28 cellular contexts compared by ENCODE assay signal in the genomic region with DNA sequence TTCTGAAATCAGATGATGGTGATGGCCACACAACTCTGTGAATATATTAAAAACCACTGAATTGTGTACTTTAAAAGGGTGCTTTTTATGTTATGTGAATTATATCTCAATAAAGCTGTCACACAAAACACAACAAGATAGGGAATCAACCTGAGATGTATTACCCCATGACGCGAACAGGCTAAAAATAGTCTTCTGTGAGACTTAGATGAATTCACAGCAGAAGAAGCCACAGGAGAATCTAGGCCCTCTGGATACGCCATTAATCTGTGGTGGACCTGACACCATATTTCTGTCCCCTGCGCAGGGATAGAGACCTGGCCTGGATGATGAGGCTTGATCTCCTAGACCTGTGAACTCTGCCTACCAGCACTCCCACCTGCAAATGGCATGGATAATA.
"Had no signal": no experiment of that assay in that cellular context is flagged by ENCODE, and none has a peak within 500 bp of the region (broad histone marks: within the 10 kb centered on the region; RNA-seq: fewer than 3 reads in every experiment).

No MANE protein-coding gene starts in this region.

- H3K4me2 ChIP-seq: hepatocyte had no signal

- H3K27me3 ChIP-seq: gastroesophageal sphincter, heart left ventricle, hepatocyte, pancreas, right lobe of liver, tibial nerve, upper lobe of left lung had no signal

- H3K9me3 ChIP-seq: gastroesophageal sphincter, heart left ventricle, lower lobe of right lung, mucosa of descending colon, neutrophil, pancreas, right lobe of liver, thoracic aorta, tibial nerve, upper lobe of left lung had no signal

- DNase-seq: cortex of kidney; foreskin keratinocyte; heart left ventricle; kidney; left ventricle myocardium superior; lower lobe of right lung; mucosa of descending colon; naive B cell; pancreas; right lobe of liver; small intestine; stimulated activated CD4-positive, alpha-beta T cell treated with anti-CD3 and anti-CD28 coated beads, Interleukin-15, amount 100 ng/mL, for 24 hours; stimulated activated CD4-positive, alpha-beta T cell treated with anti-CD3 and anti-CD28 coated beads, Interleukin-2, amount 100 ng/mL, for 48 hours; stimulated activated naive B cell treated with anti-CD40 and anti-IgM and Interleukin-4, amounts not matched to agents 10 μg/mL and 1 μg/mL and 100 μg/mL, for 72 hours; upper lobe of left lung had no signal

- H3K9me3 Mint-ChIP-seq: memory B cell; naive B cell; natural killer cell treated with Interleukin-12 subunit alpha and Interleukin-12 subunit beta and Interleukin-15 and Interleukin-18, amount 100 ng/mL, for 72 hours; neural crest cell; stimulated activated naive B cell treated with anti-CD40 and anti-IgM and Interleukin-4, amounts not matched to agents 10 μg/mL and 1 μg/mL and 100 μg/mL, for 72 hours; stimulated activated naive CD8-positive, alpha-beta T cell treated with anti-CD3 and anti-CD28 coated beads, Interleukin-15, Interleukin-2, amounts not matched to agents 100 ng/mL and 50 ng/mL, for 24 hours had no signal

- H3K4me1 Mint-ChIP-seq: memory B cell; naive B cell; stimulated activated naive B cell treated with anti-CD40 and anti-IgM and Interleukin-4, amounts not matched to agents 10 μg/mL and 1 μg/mL and 100 μg/mL, for 72 hours had no signal

- H3K4me3 ChIP-seq: gastroesophageal sphincter, heart left ventricle, hepatocyte, lower lobe of right lung, mucosa of descending colon, pancreas, right lobe of liver, thoracic aorta, tibial nerve, upper lobe of left lung had no signal

- FAIRE-seq: kidney, pancreas, small intestine, urothelium cell line had no signal

- H3K27ac ChIP-seq: epithelial cell of prostate, foreskin keratinocyte, gastroesophageal sphincter, heart left ventricle, hepatocyte, lower lobe of right lung, neutrophil, pancreas, right lobe of liver, thoracic aorta, tibial nerve, upper lobe of left lung had no signal

- H3K4me3 Mint-ChIP-seq: memory B cell; mesothelial cell of epicardium; naive B cell; natural killer cell treated with Interleukin-12 subunit alpha and Interleukin-12 subunit beta and Interleukin-15 and Interleukin-18, amount 100 ng/mL, for 72 hours; neural crest cell; stimulated activated naive B cell treated with anti-CD40 and anti-IgM and Interleukin-4, amounts not matched to agents 10 μg/mL and 1 μg/mL and 100 μg/mL, for 72 hours; stimulated activated naive CD8-positive, alpha-beta T cell treated with anti-CD3 and anti-CD28 coated beads, Interleukin-15, Interleukin-2, amounts not matched to agents 100 ng/mL and 50 ng/mL, for 24 hours had no signal

- H3K4me1 ChIP-seq: gastroesophageal sphincter, heart left ventricle, lower lobe of right lung, pancreas, right lobe of liver, tibial nerve, upper lobe of left lung had no signal

- H3K27ac Mint-ChIP-seq: memory B cell; mesothelial cell of epicardium; natural killer cell treated with Interleukin-12 subunit alpha and Interleukin-12 subunit beta and Interleukin-15 and Interleukin-18, amount 100 ng/mL, for 72 hours; stimulated activated naive B cell treated with anti-CD40 and anti-IgM and Interleukin-4, amounts not matched to agents 10 μg/mL and 1 μg/mL and 100 μg/mL, for 72 hours; stimulated activated naive CD8-positive, alpha-beta T cell treated with anti-CD3 and anti-CD28 coated beads, Interleukin-15, Interleukin-2, amounts not matched to agents 100 ng/mL and 50 ng/mL, for 24 hours had no signal

- H3K79me2 ChIP-seq: hepatocyte had no signal

- H2AFZ ChIP-seq: hepatocyte had no signal

- H3K36me3 ChIP-seq: heart left ventricle, neutrophil, pancreas, tibial nerve, upper lobe of left lung had no signal

- H3K36me3 Mint-ChIP-seq: memory B cell; mesothelial cell of epicardium; naive B cell; natural killer cell treated with Interleukin-12 subunit alpha and Interleukin-12 subunit beta and Interleukin-15 and Interleukin-18, amount 100 ng/mL, for 72 hours; stimulated activated naive B cell treated with anti-CD40 and anti-IgM and Interleukin-4, amounts not matched to agents 10 μg/mL and 1 μg/mL and 100 μg/mL, for 72 hours had no signal

- ATAC-seq: esophagus mucosa; foreskin keratinocyte; gastroesophageal sphincter; heart left ventricle; left ventricle myocardium superior; lower lobe of right lung; mucosa of descending colon; natural killer cell treated with Interleukin-12 subunit alpha and Interleukin-12 subunit beta and Interleukin-15 and Interleukin-18, amount 100 ng/mL, for 72 hours; pancreas; right lobe of liver; stimulated activated naive B cell treated with anti-CD40 and anti-IgM and Interleukin-4, amounts not matched to agents 10 μg/mL and 1 μg/mL and 100 μg/mL, for 72 hours had no signal

- H3K27me3 Mint-ChIP-seq: stimulated activated naive B cell treated with anti-CD40 and anti-IgM and Interleukin-4, amounts not matched to agents 10 μg/mL and 1 μg/mL and 100 μg/mL, for 72 hours; stimulated activated naive CD8-positive, alpha-beta T cell treated with anti-CD3 and anti-CD28 coated beads, Interleukin-15, Interleukin-2, amounts not matched to agents 100 ng/mL and 50 ng/mL, for 24 hours had no signal
